In the genomic region with DNA sequence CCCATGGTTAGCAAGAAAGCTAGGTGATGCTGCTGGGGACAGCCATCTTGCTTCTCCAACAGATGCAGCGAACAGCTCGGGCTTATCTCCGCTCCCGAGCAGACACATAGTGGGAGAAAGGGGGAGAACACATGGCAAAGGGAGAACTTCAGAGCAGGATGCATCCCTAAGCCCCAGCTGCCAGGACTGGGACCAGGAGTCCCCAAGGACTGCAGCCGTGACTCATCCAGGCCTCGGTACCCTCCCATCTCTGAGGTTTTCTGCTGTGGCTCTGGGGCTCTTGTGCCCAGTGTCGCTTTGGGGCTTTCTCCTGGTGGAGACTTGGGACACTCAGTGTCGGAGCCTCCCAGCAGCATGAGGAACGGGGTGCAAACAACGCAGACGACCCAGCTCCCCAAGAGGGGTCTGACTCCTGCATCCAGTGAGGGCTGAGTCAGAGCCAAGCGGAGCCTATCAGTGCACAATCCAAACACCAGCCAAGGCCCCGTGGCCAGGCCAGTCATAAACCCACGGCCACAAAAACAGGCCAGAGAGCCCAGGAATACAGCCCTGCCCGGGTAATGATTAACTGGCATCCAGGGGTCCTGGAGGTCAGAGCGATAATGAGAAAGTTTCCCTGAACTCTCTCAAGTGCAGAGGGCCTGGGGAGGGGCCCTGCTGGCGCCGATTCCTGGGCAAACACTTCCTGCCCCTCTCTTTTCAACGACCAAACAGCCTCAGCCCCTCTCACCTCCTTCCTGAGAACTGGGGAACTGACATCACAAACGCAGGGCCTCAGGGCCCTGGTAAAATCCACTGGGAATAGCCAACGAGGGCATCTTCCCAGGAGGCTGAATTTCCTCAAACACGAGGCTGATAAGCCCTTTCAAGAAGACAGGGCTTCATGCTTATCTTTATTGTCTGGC, we compare ENCODE assay signal across 1 cellular context.
TF ChIP-seq lines count a peak whose summit lies in the region.

No MANE protein-coding gene starts in this region.

TF ChIP-seq in HCT116, 20 proteins besides CTCF, POLR2A, EP300 and RAD21 (continued from another document):
- TF ChIP-seq REST (IDR thresholded peaks at IDR 0.05; ENCODE audit: low read depth), result no peak
- TF ChIP-seq EZH2 (IDR thresholded peaks at IDR 0.05), result no peak
- no peak for TF ChIP-seq ATF3 (IDR thresholded peaks at IDR 0.05)
- no peak for TF ChIP-seq POLR2AphosphoS5 (IDR thresholded peaks at IDR 0.05; ENCODE audit: low read depth, low read length)
- no peak for TF ChIP-seq ZNF274 (IDR thresholded peaks at IDR 0.05; ENCODE audit: low read depth, low read length)
- no peak for TF ChIP-seq SP1 (IDR thresholded peaks at IDR 0.05; ENCODE audit: low read depth)
- TF ChIP-seq EGR1 (IDR thresholded peaks at IDR 0.05; ENCODE audit: low read depth), result no peak
- TF ChIP-seq, protein P1, sequence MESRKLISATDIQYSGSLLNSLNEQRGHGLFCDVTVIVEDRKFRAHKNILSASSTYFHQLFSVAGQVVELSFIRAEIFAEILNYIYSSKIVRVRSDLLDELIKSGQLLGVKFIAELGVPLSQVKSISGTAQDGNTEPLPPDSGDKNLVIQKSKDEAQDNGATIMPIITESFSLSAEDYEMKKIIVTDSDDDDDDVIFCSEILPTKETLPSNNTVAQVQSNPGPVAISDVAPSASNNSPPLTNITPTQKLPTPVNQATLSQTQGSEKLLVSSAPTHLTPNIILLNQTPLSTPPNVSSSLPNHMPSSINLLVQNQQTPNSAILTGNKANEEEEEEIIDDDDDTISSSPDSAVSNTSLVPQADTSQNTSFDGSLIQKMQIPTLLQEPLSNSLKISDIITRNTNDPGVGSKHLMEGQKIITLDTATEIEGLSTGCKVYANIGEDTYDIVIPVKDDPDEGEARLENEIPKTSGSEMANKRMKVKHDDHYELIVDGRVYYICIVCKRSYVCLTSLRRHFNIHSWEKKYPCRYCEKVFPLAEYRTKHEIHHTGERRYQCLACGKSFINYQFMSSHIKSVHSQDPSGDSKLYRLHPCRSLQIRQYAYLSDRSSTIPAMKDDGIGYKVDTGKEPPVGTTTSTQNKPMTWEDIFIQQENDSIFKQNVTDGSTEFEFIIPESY (IDR thresholded peaks at IDR 0.05; ENCODE audit: extremely low read depth, insufficient replicate concordance, low read length), result no peak
- no peak for TF ChIP-seq ZFX (IDR thresholded peaks at IDR 0.05)
- TF ChIP-seq TCF7L2 (IDR thresholded peaks at IDR 0.05; ENCODE audit: borderline replicate concordance, extremely low read depth, insufficient read depth, insufficient read length), result no peak
- no peak for TF ChIP-seq FOSL1 (IDR thresholded peaks at IDR 0.05; ENCODE audit: low read depth)
